Comparison of ENCODE assay signal across 23 cellular contexts in genomic region chr5:164498393-164498792, GRCh38.
DNase-seq lines count a peak whose midpoint lies in the region; ATAC-seq, FAIRE-seq and TF ChIP-seq lines count a peak whose summit lies in the region.
"Had no signal": no experiment of that assay in that cellular context is flagged by ENCODE, and none has a peak within 500 bp of the region (broad histone marks: within the 10 kb centered on the region; RNA-seq: fewer than 3 reads in every experiment).

No MANE protein-coding gene starts in this region.

- H2BK12ac ChIP-seq in H9 (ENCODE audit: insufficient read length, low read depth, low read length) (no peak overlapping the region), H1 (ENCODE audit: low read depth, low read length) (no peak overlapping the region)

- no peak for TF ChIP-seq EP300 in H1 (IDR thresholded peaks at IDR 0.05; ENCODE audit: borderline replicate concordance in 1 of 2, low read depth in 2 of 2, low read length in 2 of 2)

- H3K9me3 ChIP-seq in H9 (ENCODE audit: control insufficient read depth, low read depth, low read length) (no peaks in the 10 kb centered on the region), H1 (ENCODE audit: insufficient read depth in 2 of 2, low read depth in 1 of 2, low read length in 1 of 2) (no peaks in the 10 kb centered on the region), right lobe of liver (no peaks in the 10 kb centered on the region)
- H3K9me3 ChIP-seq: A549, BE2C, SK-N-SH had no signal

- intact Hi-C loops in right lobe of liver (cut with DNase I) (no loop called here), left colon (cut with DNase I, micrococcal nuclease) (no loop called here)

- FAIRE-seq in H1 (lab: Jason Lieb, UNC) (peak; percentile 28), RCC 7860 (lab: Jason Lieb, UNC) (no peak)
- FAIRE-seq: A549, D721Med had no signal

- H4K20me1 ChIP-seq in H9 (ENCODE audit: control insufficient read depth, insufficient read depth, insufficient read length) (no peaks in the 10 kb centered on the region), H1 (replicated peaks in 1 of 2; ENCODE audit: control insufficient read depth in 1 of 2, insufficient read depth in 2 of 2, low read length in 2 of 2) (no peaks in the 10 kb centered on the region)

- no peak overlapping the region for H2BK15ac ChIP-seq in H9 (ENCODE audit: low read depth, low read length)
- no peak overlapping the region for H2BK15ac ChIP-seq in H1 (ENCODE audit: low read length)
- H2BK15ac ChIP-seq in mesendoderm (replicated peaks; ENCODE audit: low read depth): no peak overlapping the region

- no peak overlapping the region for H3K27ac ChIP-seq in H9 (ENCODE audit: insufficient read length, low read depth, low read length)
- H3K27ac ChIP-seq in H1 (ENCODE audit: low read depth, low read length): no peak overlapping the region
- no peak overlapping the region for H3K27ac ChIP-seq in mesendoderm (ENCODE audit: low read depth, low read length)
- no peak overlapping the region for H3K27ac ChIP-seq in right lobe of liver
- H3K27ac ChIP-seq: A549, GM23248 had no signal

- H3K27me3 ChIP-seq in H9 (ENCODE audit: insufficient read depth, low read length): no peaks in the 10 kb centered on the region
- H3K27me3 ChIP-seq in H1 (replicated peaks in 1 of 4; ENCODE audit: control insufficient read depth in 3 of 4, extremely low read depth in 1 of 4, insufficient read depth in 3 of 4, low read length in 3 of 4): no peaks in the 10 kb centered on the region
- no peaks in the 10 kb centered on the region for H3K27me3 ChIP-seq in mesendoderm (ENCODE audit: insufficient read depth, low read length, poor library complexity)
- H3K27me3 ChIP-seq in right lobe of liver: no peaks in the 10 kb centered on the region
- H3K27me3 ChIP-seq: BE2C had no signal

- H4K91ac ChIP-seq in H9 (ENCODE audit: insufficient read length, low read depth, low read length) (no peak overlapping the region), H1 (replicated peaks; ENCODE audit: insufficient read length, low read length) (no peak overlapping the region)

- DNase-seq in Ammon's horn (ENCODE audit: low spot score) (peak; percentile 23), H9 (no peak), H1 (ENCODE audit: low read depth in 1 of 2, low spot score in 2 of 2) (no peak), mesendoderm (peak; percentile 57), right lobe of liver (no peak), left colon (no peak), RCC 7860 (ENCODE audit: low spot score) (no peak)
- DNase-seq: BE2C, DMS53, GF-D8, GM23248, KG1, NCI-H1092, NCI-H146, NCI-H2029, NCI-H510A, NCI-H748 treated with DMSO at 0.1 percent for 48 hours, SHP77, SK-N-SH had no signal

- no peak overlapping the region for H3T11ph ChIP-seq in H9 (ENCODE audit: low read length)

- no peak overlapping the region for H4K8ac ChIP-seq in H9 (replicated peaks; ENCODE audit: insufficient read length, low read depth, low read length)
- no peak overlapping the region for H4K8ac ChIP-seq in H1 (ENCODE audit: extremely low read depth, insufficient read depth, low read length)
- H4K8ac ChIP-seq in mesendoderm (ENCODE audit: low read depth, low read length): no peak overlapping the region

- H3K23me2 ChIP-seq in H9 (ENCODE audit: insufficient read length, low read depth, low read length, poor library complexity, severe bottlenecking) (no peaks in the 10 kb centered on the region), H1 (ENCODE audit: low read depth, low read length) (no peaks in the 10 kb centered on the region)

- H3K4ac ChIP-seq in H9 (ENCODE audit: low read depth, low read length) (no peak overlapping the region), H1 (replicated peaks; ENCODE audit: insufficient read length, low read depth, low read length) (no peak overlapping the region), mesendoderm (ENCODE audit: low read depth, low read length) (no peak overlapping the region)

- no peaks in the 10 kb centered on the region for H3K27me3 Mint-ChIP-seq in H9 (ENCODE audit: low read depth)

- H2AFZ ChIP-seq in H9 (ENCODE audit: low read length) (no peak overlapping the region), H1 (ENCODE audit: low read length) (no peak overlapping the region)
- H2AFZ ChIP-seq: GM23248 had no signal

- CTCF ChIA-PET in H1 (lab: Charles Lee; ENCODE audit: partially characterized antibody): interaction anchor here (0.6 to 2.6 kb wide), 5 partner anchors 35 to 702 kb away, joined by 3 to 10 read pairs (median 4); no protein-coding TSS in a partner anchor

- H3K4me3 ChIP-seq in H1 (ENCODE audit: extremely low read depth in 1 of 4, insufficient read depth in 2 of 4, low read depth in 3 of 4, low read length in 4 of 4) (peak overlapping the region in 1 of 4 experiments; percentile 18; a peak in 1 of 8 replicates), mesendoderm (ENCODE audit: low read length) (no peak overlapping the region), right lobe of liver (no peak overlapping the region)
- H3K4me3 ChIP-seq: A549, GM23248 had no signal

- TF ChIP-seq POLR2A in H1 (IDR thresholded peaks at IDR 0.05; ENCODE audit: control extremely low read depth in 1 of 2, low read depth in 2 of 2, low read length in 2 of 2) (no peak), right lobe of liver (IDR thresholded peaks at IDR 0.05) (no peak)

- H3K9ac ChIP-seq in H9 (ENCODE audit: extremely low read depth, insufficient read length, low read length): no peak overlapping the region
- H3K9ac ChIP-seq in H1 (replicated peaks in 1 of 4; ENCODE audit: extremely low read depth in 1 of 4, low read depth in 3 of 4, low read length in 3 of 4): no peak overlapping the region
- H3K9ac ChIP-seq in mesendoderm (ENCODE audit: low read length): no peak overlapping the region
- H3K9ac ChIP-seq: GM23248, SK-N-SH had no signal

- no peak for TF ChIP-seq RAD21 in H1 (IDR thresholded peaks at IDR 0.05 in 1 of 2, conservative IDR thresholded peaks at IDR 0.05 in 1 of 2; ENCODE audit: low read depth in 2 of 2, low read length in 2 of 2)

- TF ChIP-seq CTCF in H9 (conservative IDR thresholded peaks at IDR 0.05): no peak
- no peak for TF ChIP-seq CTCF in H1 (IDR thresholded peaks at IDR 0.05; ENCODE audit: control extremely low read depth in 1 of 3, insufficient read depth in 1 of 3, low read depth in 1 of 3, low read length in 3 of 3)
- TF ChIP-seq CTCF in right lobe of liver (IDR thresholded peaks at IDR 0.05): no peak

- H2AK5ac ChIP-seq in H9 (ENCODE audit: insufficient read length, low read length): no peak overlapping the region
- no peak overlapping the region for H2AK5ac ChIP-seq in H1 (ENCODE audit: low read depth, low read length)
- H2AK5ac ChIP-seq in mesendoderm (ENCODE audit: low read length): no peak overlapping the region

- H3K23ac ChIP-seq in H9 (ENCODE audit: insufficient read length, low read depth, low read length) (no peak overlapping the region), H1 (ENCODE audit: insufficient read length) (no peak overlapping the region), mesendoderm (ENCODE audit: low read length) (no peak overlapping the region)

- POLR2A ChIA-PET in H1 (lab: Charles Lee; ENCODE audit: partially characterized antibody): no interaction called here

- no peak overlapping the region for H3K56ac ChIP-seq in H9 (ENCODE audit: insufficient read length, low read depth, low read length)
- no peak overlapping the region for H3K56ac ChIP-seq in H1 (replicated peaks; ENCODE audit: insufficient read length, low read depth, low read length)
- no peak overlapping the region for H3K56ac ChIP-seq in mesendoderm (ENCODE audit: low read length)

- no peaks in the 10 kb centered on the region for H3K9me3 Mint-ChIP-seq in H9

- H3K4me1 ChIP-seq in H9 (ENCODE audit: insufficient read depth, low read length): 0 out of 2 replicates have a peak, but pooled peaks cover 4% of the 10 kb centered on the region
- H3K4me1 ChIP-seq in H1 (replicated peaks in 1 of 4; ENCODE audit: control insufficient read depth in 3 of 4, insufficient read depth in 4 of 4, low read length in 3 of 4): peaks cover 0 to 18% (median 4%) of the 10 kb centered on the region in 4 experiments; a peak in 4 of 7 replicates
- no peaks in the 10 kb centered on the region for H3K4me1 ChIP-seq in mesendoderm (ENCODE audit: control insufficient read depth, low read depth, low read length)
- H3K4me1 ChIP-seq in right lobe of liver: peaks cover 0 to 3% (median 0%) of the 10 kb centered on the region in 4 donors
- H3K4me1 ChIP-seq: A549 had no signal

- H3K36me3 Mint-ChIP-seq in H9 (ENCODE audit: insufficient read depth in 1 of 3, low read depth in 3 of 3): no peaks in the 10 kb centered on the region

- ATAC-seq in right lobe of liver: no peak
- no peak for ATAC-seq in GM21515 (IDR thresholded peaks at IDR 0.05; ENCODE audit: unreplicated experiment)
- ATAC-seq in left colon: no peak
- ATAC-seq: A549, HCT116 had no signal

- H3K14ac ChIP-seq in H9 (ENCODE audit: insufficient read depth, low read length) (no peak overlapping the region), H1 (ENCODE audit: insufficient read length) (no peak overlapping the region)

- H3K4me2 ChIP-seq in H9 (ENCODE audit: insufficient read depth, insufficient read length, low read length) (peak overlapping the region; percentile 32), H1 (ENCODE audit: insufficient read depth in 1 of 2, low read depth in 2 of 2, low read length in 2 of 2) (peak overlapping the region in 1 of 2 experiments; percentile 45; a peak in 3 of 4 replicates), mesendoderm (ENCODE audit: low read length) (no peak overlapping the region)
- H3K4me2 ChIP-seq: A549, SK-N-SH had no signal

- no peak overlapping the region for H2BK120ac ChIP-seq in H9 (ENCODE audit: low read depth, low read length, poor library complexity, severe bottlenecking)
- no peak overlapping the region for H2BK120ac ChIP-seq in H1 (replicated peaks; ENCODE audit: low read depth, low read length)
- no peak overlapping the region for H2BK120ac ChIP-seq in mesendoderm (ENCODE audit: low read depth, low read length)

- H3K18ac ChIP-seq in H9 (ENCODE audit: insufficient read length, low read depth, low read length): no peak overlapping the region
- no peak overlapping the region for H3K18ac ChIP-seq in H1 (ENCODE audit: extremely low read depth, low read length)
- H3K18ac ChIP-seq in mesendoderm (ENCODE audit: low read length): no peak overlapping the region

- H3K79me1 ChIP-seq in H9 (ENCODE audit: insufficient read depth, low read depth, low read length, poor library complexity, severe bottlenecking) (no peaks in the 10 kb centered on the region), H1 (ENCODE audit: low read depth, low read length) (no peaks in the 10 kb centered on the region), mesendoderm (ENCODE audit: low read length) (no peaks in the 10 kb centered on the region)

- no peak overlapping the region for H3K4me3 Mint-ChIP-seq in H9

- H3K36me3 ChIP-seq in H1 (ENCODE audit: control insufficient read depth in 2 of 4, insufficient read depth in 4 of 4, low read length in 3 of 4) (no peaks in the 10 kb centered on the region; a peak in 1 of 8 replicates), mesendoderm (ENCODE audit: control insufficient read depth, insufficient read depth, low read length) (no peaks in the 10 kb centered on the region), right lobe of liver (no peaks in the 10 kb centered on the region)
- H3K36me3 ChIP-seq: BE2C had no signal

- H3K79me2 ChIP-seq in H9 (ENCODE audit: insufficient read depth, low read length) (no peaks in the 10 kb centered on the region), H1 (ENCODE audit: control insufficient read depth in 1 of 2, insufficient read depth in 2 of 2, low read length in 2 of 2) (no peaks in the 10 kb centered on the region), mesendoderm (ENCODE audit: control insufficient read depth, insufficient read depth, low read length) (no peaks in the 10 kb centered on the region)

- H2BK5ac ChIP-seq in H9 (ENCODE audit: insufficient read length, low read length) (no peak overlapping the region), H1 (ENCODE audit: low read depth, low read length) (no peak overlapping the region), mesendoderm (ENCODE audit: low read length) (no peak overlapping the region)

- peaks cover 25 to 31% of the 10 kb centered on the region in 2 experiments for H3K4me1 Mint-ChIP-seq in H9

- no peak overlapping the region for H4K5ac ChIP-seq in H9 (ENCODE audit: insufficient read length, low read depth, low read length)
- peak overlapping the region; percentile 91 for H4K5ac ChIP-seq in H1 (ENCODE audit: insufficient read length, low read depth, low read length)
- H4K5ac ChIP-seq in mesendoderm (ENCODE audit: low read length): no peak overlapping the region

- no peak overlapping the region for H2BK20ac ChIP-seq in H9 (ENCODE audit: low read depth, low read length, poor library complexity, severe bottlenecking)
- no peak overlapping the region for H2BK20ac ChIP-seq in H1 (ENCODE audit: low read length)

- peak overlapping the region in 2 of 3 experiments; percentile 63 to 87; a peak in 3 of 7 replicates for H3K27ac Mint-ChIP-seq in H9

Comparison
In these comparisons a context has a peak if more than half of its experiments do, and no peak if none do; other contexts are left out.
1. DNase-seq: peak in Ammon's horn (single experiment) and mesendoderm (single experiment); none in H9 (single experiment), H1 (0 of 2), right lobe of liver (0 of 3), left colon (0 of 2) and RCC 7860 (single experiment).